In genomic region chr2:152493945-152494528, GRCh38 we compare ENCODE assay signal across 24 cellular contexts.
DNase-seq lines count a peak whose midpoint lies in the region; ATAC-seq, FAIRE-seq and TF ChIP-seq lines count a peak whose summit lies in the region.
"Had no signal": no experiment of that assay in that cellular context is flagged by ENCODE, and none has a peak within 500 bp of the region (broad histone marks: within the 10 kb centered on the region; RNA-seq: fewer than 3 reads in every experiment).

No MANE protein-coding gene starts in this region.

- FAIRE-seq in A549 (lab: Jason Lieb, UNC): no peak
- FAIRE-seq: G401.6, GM19239, small intestine had no signal

- H3K9me3 ChIP-seq in A549: peaks cover 10% of the 10 kb centered on the region; the same call in 1 of the 3 replicates
- H3K9me3 ChIP-seq: esophagus muscularis mucosa, uterus had no signal

- no peak for TF ChIP-seq EP300 in A549 (IDR thresholded peaks at IDR 0.05)

- H3K4me3 Mint-ChIP-seq in nephron: no peak overlapping the region
- H3K4me3 Mint-ChIP-seq in effector memory CD8-positive, alpha-beta T cell: no peak overlapping the region
- H3K4me3 Mint-ChIP-seq: activated CD4-positive, alpha-beta T cell treated with anti-CD3 and anti-CD28 coated beads for 36 hours; activated naive CD8-positive, alpha-beta T cell treated with anti-CD3 and anti-CD28 coated beads, Interleukin-2, amount 50 U/mL, for 24 hours; natural killer cell had no signal

- CTCF ChIA-PET in A549 (lab: Yijun Ruan, JAX): interaction anchor here (0.6 to 0.8 kb wide), 2 partner anchors 15 to 28 kb away, joined by 3 read pairs; no protein-coding TSS in a partner anchor

- 60% methylated on average over 2 of the region's 2 CpGs for WGBS in A549 (ENCODE audit: missing lambda C conversion rate)

- no peak for TF ChIP-seq RAD21 in A549 (conservative IDR thresholded peaks at IDR 0.05 in 1 of 2, IDR thresholded peaks at IDR 0.05 in 1 of 2)

- no peak for DNase-seq in A549 (ENCODE audit: low read depth in 1 of 2, low spot score in 1 of 2)
- DNase-seq in NCI-H69 (lab: John Stamatoyannopoulos, UW): peak; percentile 28
- peak; percentile 38 for DNase-seq in fibroblast of pulmonary artery (ENCODE audit: low read depth)
- DNase-seq in globus pallidus (ENCODE audit: low spot score): no peak
- no peak for DNase-seq in effector memory CD8-positive, alpha-beta T cell
- no peak for DNase-seq in DMS53 (lab: John Stamatoyannopoulos, UW)
- DNase-seq in HuH-7.5 (ENCODE audit: low spot score): no peak
- DNase-seq: ACHN; activated CD4-positive, alpha-beta T cell treated with anti-CD3 and anti-CD28 coated beads for 36 hours; activated effector memory CD4-positive, alpha-beta T cell treated with Interleukin-2 at 50 U/mL for 16 hours; activated naive CD8-positive, alpha-beta T cell treated with anti-CD3 and anti-CD28 coated beads, Interleukin-2, amount 50 U/mL, for 24 hours; GM23248; natural killer cell; NCI-H1436 treated with DMSO at 0.1 percent for 48 hours; NCI-H82; small intestine; stimulated activated CD4-positive, alpha-beta T cell treated with anti-CD3 and anti-CD28 coated beads, Interleukin-4, amount 100 ng/mL, for 24 hours; T1000; uterus had no signal

- peaks cover 25% of the 10 kb centered on the region for H3K36me3 Mint-ChIP-seq in nephron (ENCODE audit: low read depth)
- H3K36me3 Mint-ChIP-seq in effector memory CD8-positive, alpha-beta T cell (ENCODE audit: insufficient read depth): no peaks in the 10 kb centered on the region
- H3K36me3 Mint-ChIP-seq: natural killer cell had no signal

- H3K4me2 ChIP-seq in A549: peak overlapping the region; percentile 15; the same call in 2 of the 3 replicates

- peak in 1 of 2 experiments; percentile 63; a peak in 3 of 6 replicates for ATAC-seq in A549
- ATAC-seq in effector memory CD8-positive, alpha-beta T cell (replicated peaks): no peak
- ATAC-seq: activated CD4-positive, alpha-beta T cell treated with anti-CD3 and anti-CD28 coated beads for 36 hours; activated naive CD8-positive, alpha-beta T cell treated with anti-CD3 and anti-CD28 coated beads, Interleukin-2, amount 50 U/mL, for 24 hours; natural killer cell had no signal

- H3K27ac Mint-ChIP-seq in nephron: peak overlapping the region; percentile 78 to 95 (median 81)
- H3K27ac Mint-ChIP-seq in effector memory CD8-positive, alpha-beta T cell: no peak overlapping the region
- H3K27ac Mint-ChIP-seq: activated CD4-positive, alpha-beta T cell treated with anti-CD3 and anti-CD28 coated beads for 36 hours; activated naive CD8-positive, alpha-beta T cell treated with anti-CD3 and anti-CD28 coated beads, Interleukin-2, amount 50 U/mL, for 24 hours; natural killer cell had no signal

- POLR2A ChIA-PET in A549 (lab: Yijun Ruan, JAX): no interaction called here

- H3K9me3 Mint-ChIP-seq in nephron: peaks cover 11% of the 10 kb centered on the region
- H3K9me3 Mint-ChIP-seq in effector memory CD8-positive, alpha-beta T cell: no peaks in the 10 kb centered on the region
- H3K9me3 Mint-ChIP-seq: activated naive CD8-positive, alpha-beta T cell treated with anti-CD3 and anti-CD28 coated beads, Interleukin-2, amount 50 U/mL, for 24 hours; natural killer cell had no signal

- no peaks in the 10 kb centered on the region for H3K27me3 Mint-ChIP-seq in nephron (ENCODE audit: low read depth)
- peaks cover 40 to 83% of the 10 kb centered on the region in 2 donors for H3K27me3 Mint-ChIP-seq in effector memory CD8-positive, alpha-beta T cell

- peaks cover 59% of the 10 kb centered on the region for H3K4me1 Mint-ChIP-seq in nephron
- no peaks in the 10 kb centered on the region for H3K4me1 Mint-ChIP-seq in effector memory CD8-positive, alpha-beta T cell (ENCODE audit: low read depth in 2 of 2)
- H3K4me1 Mint-ChIP-seq: activated naive CD8-positive, alpha-beta T cell treated with anti-CD3 and anti-CD28 coated beads, Interleukin-2, amount 50 U/mL, for 24 hours; natural killer cell had no signal

- H3K4me3 ChIP-seq in A549: no peak overlapping the region
- H3K4me3 ChIP-seq in fibroblast of pulmonary artery (replicated peaks; ENCODE audit: low read depth, low read length): no peak overlapping the region
- H3K4me3 ChIP-seq: esophagus muscularis mucosa, GM23248, SK-N-MC, uterus had no signal

- H3K4me1 ChIP-seq in A549: peaks cover 46% of the 10 kb centered on the region

- TF ChIP-seq CTCF in A549 (IDR thresholded peaks at IDR 0.05): no peak
- no peak for TF ChIP-seq CTCF in fibroblast of pulmonary artery (IDR thresholded peaks at IDR 0.05; ENCODE audit: low read length, missing control alignments)
- TF ChIP-seq CTCF in nephron (IDR thresholded peaks at IDR 0.05; ENCODE audit: unreplicated experiment in 3 of 3): no peak

- TF ChIP-seq POLR2A in A549 (IDR thresholded peaks at IDR 0.05; ENCODE audit: low read length): no peak

- peak overlapping the region in 1 of 2 experiments; percentile 59; a peak in 4 of 6 replicates for H3K27ac ChIP-seq in A549
- H3K27ac ChIP-seq: GM23248, SK-N-MC, uterus had no signal

TF ChIP-seq in A549, 52 proteins besides CTCF, POLR2A, EP300 and RAD21:
- TF ChIP-seq REST (IDR thresholded peaks at IDR 0.05) (no peak), SMC3 (IDR thresholded peaks at IDR 0.05) (0 out of 3 replicates have a peak, but pooled peaks have one; percentile 8), FOSL2 (IDR thresholded peaks at IDR 0.05) (no peak), FOSL2 (CRISPR knock-in tag; IDR thresholded peaks at IDR 0.05) (no peak), RNF2 (IDR thresholded peaks at IDR 0.05; ENCODE audit: borderline replicate concordance, low read depth) (no peak)

Comparison
In these comparisons a context has a peak if more than half of its experiments do, and no peak if none do; other contexts are left out.
1. DNase-seq: peak in NCI-H69 (single experiment) and fibroblast of pulmonary artery (single experiment); none in A549 (0 of 2), globus pallidus (single experiment), effector memory CD8-positive, alpha-beta T cell (0 of 3), DMS53 (single experiment) and HuH-7.5 (single experiment).
2. H3K27ac Mint-ChIP-seq: peak in nephron (3 of 3); none in effector memory CD8-positive, alpha-beta T cell (0 of 2).